In the genomic region with DNA sequence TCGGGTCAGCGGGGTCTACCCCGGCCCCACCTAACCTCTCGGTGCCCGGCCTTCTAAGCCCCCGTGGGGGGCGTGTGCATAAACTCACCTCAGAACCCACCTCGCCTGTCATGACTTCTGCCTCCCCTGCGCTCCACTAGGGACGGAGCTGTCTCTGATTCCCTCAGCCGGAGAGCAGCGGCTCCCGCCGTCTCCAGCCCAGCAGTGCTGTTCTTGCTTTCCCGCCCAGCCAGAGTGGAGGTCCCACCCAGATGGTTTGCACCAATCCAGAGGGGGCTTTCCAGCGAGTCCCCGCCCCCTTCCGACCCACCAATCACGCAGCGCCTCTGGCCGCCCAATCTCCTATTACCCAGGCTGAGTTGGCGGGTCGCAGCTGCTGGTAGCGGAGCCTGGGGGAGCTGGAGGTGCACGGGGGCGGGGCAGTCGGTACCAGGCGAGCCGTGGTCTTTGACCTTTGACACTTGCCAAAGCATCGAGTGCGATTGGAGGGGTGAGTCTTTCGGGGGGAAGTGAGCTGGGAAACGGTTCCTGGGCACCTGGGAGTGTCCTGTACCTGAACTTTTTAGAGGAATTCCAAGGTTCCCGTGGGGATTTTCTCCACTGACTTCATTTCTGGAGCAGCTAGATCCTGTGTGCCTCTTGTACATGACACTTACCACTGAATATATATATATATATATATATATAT, we compare ENCODE assay signal across 1 cellular context.
TF ChIP-seq lines count a peak whose summit lies in the region.

A gene (minus strand): TSS at position 220 of the 688 bp plus-strand sequence. CDS start 108 bp downstream, at position 112.

TF ChIP-seq in HepG2, 621 proteins besides CTCF, POLR2A, EP300 and RAD21 (continued from another document and continues in another):
- TF ChIP-seq, protein P1, sequence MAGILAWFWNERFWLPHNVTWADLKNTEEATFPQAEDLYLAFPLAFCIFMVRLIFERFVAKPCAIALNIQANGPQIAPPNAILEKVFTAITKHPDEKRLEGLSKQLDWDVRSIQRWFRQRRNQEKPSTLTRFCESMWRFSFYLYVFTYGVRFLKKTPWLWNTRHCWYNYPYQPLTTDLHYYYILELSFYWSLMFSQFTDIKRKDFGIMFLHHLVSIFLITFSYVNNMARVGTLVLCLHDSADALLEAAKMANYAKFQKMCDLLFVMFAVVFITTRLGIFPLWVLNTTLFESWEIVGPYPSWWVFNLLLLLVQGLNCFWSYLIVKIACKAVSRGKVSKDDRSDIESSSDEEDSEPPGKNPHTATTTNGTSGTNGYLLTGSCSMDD (CRISPR knock-in tag; IDR thresholded peaks at IDR 0.05): no peak
- TF ChIP-seq PHB2 (IDR thresholded peaks at IDR 0.05; ENCODE audit: partially characterized antibody): no peak
- TF ChIP-seq, protein P2, sequence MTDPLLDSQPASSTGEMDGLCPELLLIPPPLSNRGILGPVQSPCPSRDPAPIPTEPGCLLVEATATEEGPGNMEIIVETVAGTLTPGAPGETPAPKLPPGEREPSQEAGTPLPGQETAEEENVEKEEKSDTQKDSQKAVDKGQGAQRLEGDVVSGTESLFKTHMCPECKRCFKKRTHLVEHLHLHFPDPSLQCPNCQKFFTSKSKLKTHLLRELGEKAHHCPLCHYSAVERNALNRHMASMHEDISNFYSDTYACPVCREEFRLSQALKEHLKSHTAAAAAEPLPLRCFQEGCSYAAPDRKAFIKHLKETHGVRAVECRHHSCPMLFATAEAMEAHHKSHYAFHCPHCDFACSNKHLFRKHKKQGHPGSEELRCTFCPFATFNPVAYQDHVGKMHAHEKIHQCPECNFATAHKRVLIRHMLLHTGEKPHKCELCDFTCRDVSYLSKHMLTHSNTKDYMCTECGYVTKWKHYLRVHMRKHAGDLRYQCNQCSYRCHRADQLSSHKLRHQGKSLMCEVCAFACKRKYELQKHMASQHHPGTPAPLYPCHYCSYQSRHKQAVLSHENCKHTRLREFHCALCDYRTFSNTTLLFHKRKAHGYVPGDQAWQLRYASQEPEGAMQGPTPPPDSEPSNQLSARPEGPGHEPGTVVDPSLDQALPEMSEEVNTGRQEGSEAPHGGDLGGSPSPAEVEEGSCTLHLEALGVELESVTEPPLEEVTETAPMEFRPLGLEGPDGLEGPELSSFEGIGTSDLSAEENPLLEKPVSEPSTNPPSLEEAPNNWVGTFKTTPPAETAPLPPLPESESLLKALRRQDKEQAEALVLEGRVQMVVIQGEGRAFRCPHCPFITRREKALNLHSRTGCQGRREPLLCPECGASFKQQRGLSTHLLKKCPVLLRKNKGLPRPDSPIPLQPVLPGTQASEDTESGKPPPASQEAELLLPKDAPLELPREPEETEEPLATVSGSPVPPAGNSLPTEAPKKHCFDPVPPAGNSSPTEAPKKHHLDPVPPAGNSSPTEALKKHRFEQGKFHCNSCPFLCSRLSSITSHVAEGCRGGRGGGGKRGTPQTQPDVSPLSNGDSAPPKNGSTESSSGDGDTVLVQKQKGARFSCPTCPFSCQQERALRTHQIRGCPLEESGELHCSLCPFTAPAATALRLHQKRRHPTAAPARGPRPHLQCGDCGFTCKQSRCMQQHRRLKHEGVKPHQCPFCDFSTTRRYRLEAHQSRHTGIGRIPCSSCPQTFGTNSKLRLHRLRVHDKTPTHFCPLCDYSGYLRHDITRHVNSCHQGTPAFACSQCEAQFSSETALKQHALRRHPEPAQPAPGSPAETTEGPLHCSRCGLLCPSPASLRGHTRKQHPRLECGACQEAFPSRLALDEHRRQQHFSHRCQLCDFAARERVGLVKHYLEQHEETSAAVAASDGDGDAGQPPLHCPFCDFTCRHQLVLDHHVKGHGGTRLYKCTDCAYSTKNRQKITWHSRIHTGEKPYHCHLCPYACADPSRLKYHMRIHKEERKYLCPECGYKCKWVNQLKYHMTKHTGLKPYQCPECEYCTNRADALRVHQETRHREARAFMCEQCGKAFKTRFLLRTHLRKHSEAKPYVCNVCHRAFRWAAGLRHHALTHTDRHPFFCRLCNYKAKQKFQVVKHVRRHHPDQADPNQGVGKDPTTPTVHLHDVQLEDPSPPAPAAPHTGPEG (CRISPR knock-in tag; IDR thresholded peaks at IDR 0.05): no peak
- TF ChIP-seq XRCC5 (optimal IDR thresholded peaks at IDR 0.05; ENCODE audit: low read length): peak; percentile 41
- no peak for TF ChIP-seq TCF12 (IDR thresholded peaks at IDR 0.05)
- 0 out of 2 replicates have a peak, but pooled peaks have one; percentile 19 for TF ChIP-seq TCF12 (CRISPR knock-in tag; IDR thresholded peaks at IDR 0.05)
- TF ChIP-seq ZNF143 (CRISPR knock-in tag; IDR thresholded peaks at IDR 0.05): no peak
- TF ChIP-seq, protein P3, sequence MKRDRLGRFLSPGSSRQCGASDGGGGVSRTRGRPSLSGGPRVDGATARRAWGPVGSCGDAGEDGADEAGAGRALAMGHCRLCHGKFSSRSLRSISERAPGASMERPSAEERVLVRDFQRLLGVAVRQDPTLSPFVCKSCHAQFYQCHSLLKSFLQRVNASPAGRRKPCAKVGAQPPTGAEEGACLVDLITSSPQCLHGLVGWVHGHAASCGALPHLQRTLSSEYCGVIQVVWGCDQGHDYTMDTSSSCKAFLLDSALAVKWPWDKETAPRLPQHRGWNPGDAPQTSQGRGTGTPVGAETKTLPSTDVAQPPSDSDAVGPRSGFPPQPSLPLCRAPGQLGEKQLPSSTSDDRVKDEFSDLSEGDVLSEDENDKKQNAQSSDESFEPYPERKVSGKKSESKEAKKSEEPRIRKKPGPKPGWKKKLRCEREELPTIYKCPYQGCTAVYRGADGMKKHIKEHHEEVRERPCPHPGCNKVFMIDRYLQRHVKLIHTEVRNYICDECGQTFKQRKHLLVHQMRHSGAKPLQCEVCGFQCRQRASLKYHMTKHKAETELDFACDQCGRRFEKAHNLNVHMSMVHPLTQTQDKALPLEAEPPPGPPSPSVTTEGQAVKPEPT (CRISPR knock-in tag; IDR thresholded peaks at IDR 0.05; ENCODE audit: low read depth): no peak
- peak; percentile 20; the same call in 1 of the 2 replicates for TF ChIP-seq YEATS2 (CRISPR knock-in tag; IDR thresholded peaks at IDR 0.05; ENCODE audit: borderline replicate concordance)
- TF ChIP-seq RXRB (CRISPR knock-in tag; IDR thresholded peaks at IDR 0.05; ENCODE audit: borderline replicate concordance): no peak
- TF ChIP-seq TAF15 (IDR thresholded peaks at IDR 0.05; ENCODE audit: low read depth, low read length, poor library complexity, severe bottlenecking): no peak
- no peak for TF ChIP-seq ASH2L (IDR thresholded peaks at IDR 0.05; ENCODE audit: insufficient read length, low read depth, low read length)
- TF ChIP-seq KDM3A (CRISPR knock-in tag; IDR thresholded peaks at IDR 0.05; ENCODE audit: low read depth): no peak
- TF ChIP-seq ZNF33B (CRISPR knock-in tag; IDR thresholded peaks at IDR 0.05): no peak; the same call in 1 of the 2 replicates
- TF ChIP-seq ZNF451 (CRISPR knock-in tag; IDR thresholded peaks at IDR 0.05): no peak
- peak; percentile 81; the same call in 1 of the 2 replicates for TF ChIP-seq ZNF878 (CRISPR knock-in tag; IDR thresholded peaks at IDR 0.05)
- TF ChIP-seq, protein P4, sequence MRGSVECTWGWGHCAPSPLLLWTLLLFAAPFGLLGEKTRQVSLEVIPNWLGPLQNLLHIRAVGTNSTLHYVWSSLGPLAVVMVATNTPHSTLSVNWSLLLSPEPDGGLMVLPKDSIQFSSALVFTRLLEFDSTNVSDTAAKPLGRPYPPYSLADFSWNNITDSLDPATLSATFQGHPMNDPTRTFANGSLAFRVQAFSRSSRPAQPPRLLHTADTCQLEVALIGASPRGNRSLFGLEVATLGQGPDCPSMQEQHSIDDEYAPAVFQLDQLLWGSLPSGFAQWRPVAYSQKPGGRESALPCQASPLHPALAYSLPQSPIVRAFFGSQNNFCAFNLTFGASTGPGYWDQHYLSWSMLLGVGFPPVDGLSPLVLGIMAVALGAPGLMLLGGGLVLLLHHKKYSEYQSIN (CRISPR knock-in tag; IDR thresholded peaks at IDR 0.05; ENCODE audit: borderline replicate concordance): no peak
- no peak for TF ChIP-seq ZNF563 (CRISPR knock-in tag; IDR thresholded peaks at IDR 0.05)
- TF ChIP-seq SRSF9 (IDR thresholded peaks at IDR 0.05; ENCODE audit: borderline replicate concordance, insufficient read depth, low read depth, low read length, poor library complexity, severe bottlenecking): no peak
- TF ChIP-seq, protein P5, sequence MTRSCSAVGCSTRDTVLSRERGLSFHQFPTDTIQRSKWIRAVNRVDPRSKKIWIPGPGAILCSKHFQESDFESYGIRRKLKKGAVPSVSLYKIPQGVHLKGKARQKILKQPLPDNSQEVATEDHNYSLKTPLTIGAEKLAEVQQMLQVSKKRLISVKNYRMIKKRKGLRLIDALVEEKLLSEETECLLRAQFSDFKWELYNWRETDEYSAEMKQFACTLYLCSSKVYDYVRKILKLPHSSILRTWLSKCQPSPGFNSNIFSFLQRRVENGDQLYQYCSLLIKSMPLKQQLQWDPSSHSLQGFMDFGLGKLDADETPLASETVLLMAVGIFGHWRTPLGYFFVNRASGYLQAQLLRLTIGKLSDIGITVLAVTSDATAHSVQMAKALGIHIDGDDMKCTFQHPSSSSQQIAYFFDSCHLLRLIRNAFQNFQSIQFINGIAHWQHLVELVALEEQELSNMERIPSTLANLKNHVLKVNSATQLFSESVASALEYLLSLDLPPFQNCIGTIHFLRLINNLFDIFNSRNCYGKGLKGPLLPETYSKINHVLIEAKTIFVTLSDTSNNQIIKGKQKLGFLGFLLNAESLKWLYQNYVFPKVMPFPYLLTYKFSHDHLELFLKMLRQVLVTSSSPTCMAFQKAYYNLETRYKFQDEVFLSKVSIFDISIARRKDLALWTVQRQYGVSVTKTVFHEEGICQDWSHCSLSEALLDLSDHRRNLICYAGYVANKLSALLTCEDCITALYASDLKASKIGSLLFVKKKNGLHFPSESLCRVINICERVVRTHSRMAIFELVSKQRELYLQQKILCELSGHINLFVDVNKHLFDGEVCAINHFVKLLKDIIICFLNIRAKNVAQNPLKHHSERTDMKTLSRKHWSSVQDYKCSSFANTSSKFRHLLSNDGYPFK (CRISPR knock-in tag; IDR thresholded peaks at IDR 0.05; ENCODE audit: borderline replicate concordance): no peak
- TF ChIP-seq, protein P6, sequence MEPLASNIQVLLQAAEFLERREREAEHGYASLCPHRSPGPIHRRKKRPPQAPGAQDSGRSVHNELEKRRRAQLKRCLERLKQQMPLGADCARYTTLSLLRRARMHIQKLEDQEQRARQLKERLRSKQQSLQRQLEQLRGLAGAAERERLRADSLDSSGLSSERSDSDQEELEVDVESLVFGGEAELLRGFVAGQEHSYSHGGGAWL (CRISPR knock-in tag; IDR thresholded peaks at IDR 0.05): 0 out of 2 replicates have a peak, but pooled peaks have one; percentile 4
- TF ChIP-seq ZSCAN21 (CRISPR knock-in tag; IDR thresholded peaks at IDR 0.05; ENCODE audit: borderline replicate concordance): no peak; the same call in 1 of the 2 replicates
- no peak for TF ChIP-seq FOSL1 (CRISPR knock-in tag; IDR thresholded peaks at IDR 0.05; ENCODE audit: borderline replicate concordance)
- TF ChIP-seq, protein P7, sequence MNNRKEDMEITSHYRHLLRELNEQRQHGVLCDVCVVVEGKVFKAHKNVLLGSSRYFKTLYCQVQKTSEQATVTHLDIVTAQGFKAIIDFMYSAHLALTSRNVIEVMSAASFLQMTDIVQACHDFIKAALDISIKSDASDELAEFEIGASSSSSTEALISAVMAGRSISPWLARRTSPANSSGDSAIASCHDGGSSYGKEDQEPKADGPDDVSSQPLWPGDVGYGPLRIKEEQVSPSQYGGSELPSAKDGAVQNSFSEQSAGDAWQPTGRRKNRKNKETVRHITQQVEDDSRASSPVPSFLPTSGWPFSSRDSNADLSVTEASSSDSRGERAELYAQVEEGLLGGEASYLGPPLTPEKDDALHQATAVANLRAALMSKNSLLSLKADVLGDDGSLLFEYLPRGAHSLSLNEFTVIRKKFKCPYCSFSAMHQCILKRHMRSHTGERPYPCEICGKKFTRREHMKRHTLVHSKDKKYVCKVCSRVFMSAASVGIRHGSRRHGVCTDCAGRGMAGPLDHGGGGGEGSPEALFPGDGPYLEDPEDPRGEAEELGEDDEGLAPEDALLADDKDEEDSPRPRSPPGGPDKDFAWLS (CRISPR knock-in tag; IDR thresholded peaks at IDR 0.05; ENCODE audit: borderline replicate concordance): no peak
- TF ChIP-seq ATM (IDR thresholded peaks at IDR 0.05; ENCODE audit: borderline replicate concordance): no peak
- no peak for TF ChIP-seq ZSCAN20 (CRISPR knock-in tag; IDR thresholded peaks at IDR 0.05; ENCODE audit: borderline replicate concordance)
- TF ChIP-seq MATR3 (CRISPR knock-in tag; IDR thresholded peaks at IDR 0.05): no peak
- no peak for TF ChIP-seq FOSL2 (CRISPR knock-in tag; IDR thresholded peaks at IDR 0.05)
- TF ChIP-seq REXO4 (CRISPR knock-in tag; IDR thresholded peaks at IDR 0.05; ENCODE audit: borderline replicate concordance): no peak
- TF ChIP-seq, protein P8, sequence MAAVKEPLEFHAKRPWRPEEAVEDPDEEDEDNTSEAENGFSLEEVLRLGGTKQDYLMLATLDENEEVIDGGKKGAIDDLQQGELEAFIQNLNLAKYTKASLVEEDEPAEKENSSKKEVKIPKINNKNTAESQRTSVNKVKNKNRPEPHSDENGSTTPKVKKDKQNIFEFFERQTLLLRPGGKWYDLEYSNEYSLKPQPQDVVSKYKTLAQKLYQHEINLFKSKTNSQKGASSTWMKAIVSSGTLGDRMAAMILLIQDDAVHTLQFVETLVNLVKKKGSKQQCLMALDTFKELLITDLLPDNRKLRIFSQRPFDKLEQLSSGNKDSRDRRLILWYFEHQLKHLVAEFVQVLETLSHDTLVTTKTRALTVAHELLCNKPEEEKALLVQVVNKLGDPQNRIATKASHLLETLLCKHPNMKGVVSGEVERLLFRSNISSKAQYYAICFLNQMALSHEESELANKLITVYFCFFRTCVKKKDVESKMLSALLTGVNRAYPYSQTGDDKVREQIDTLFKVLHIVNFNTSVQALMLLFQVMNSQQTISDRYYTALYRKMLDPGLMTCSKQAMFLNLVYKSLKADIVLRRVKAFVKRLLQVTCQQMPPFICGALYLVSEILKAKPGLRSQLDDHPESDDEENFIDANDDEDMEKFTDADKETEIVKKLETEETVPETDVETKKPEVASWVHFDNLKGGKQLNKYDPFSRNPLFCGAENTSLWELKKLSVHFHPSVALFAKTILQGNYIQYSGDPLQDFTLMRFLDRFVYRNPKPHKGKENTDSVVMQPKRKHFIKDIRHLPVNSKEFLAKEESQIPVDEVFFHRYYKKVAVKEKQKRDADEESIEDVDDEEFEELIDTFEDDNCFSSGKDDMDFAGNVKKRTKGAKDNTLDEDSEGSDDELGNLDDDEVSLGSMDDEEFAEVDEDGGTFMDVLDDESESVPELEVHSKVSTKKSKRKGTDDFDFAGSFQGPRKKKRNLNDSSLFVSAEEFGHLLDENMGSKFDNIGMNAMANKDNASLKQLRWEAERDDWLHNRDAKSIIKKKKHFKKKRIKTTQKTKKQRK (IDR thresholded peaks at IDR 0.05; ENCODE audit: low read length): no peak
- TF ChIP-seq, protein P9, sequence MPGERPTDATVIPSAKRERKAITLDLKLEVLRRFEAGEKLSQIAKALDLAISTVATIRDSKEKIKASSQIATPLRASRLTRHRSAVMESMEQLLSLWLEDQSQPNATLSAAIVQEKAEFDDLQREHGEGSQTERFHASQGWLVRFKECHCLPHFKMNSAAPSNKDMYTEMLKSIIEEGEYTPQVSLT (CRISPR knock-in tag; IDR thresholded peaks at IDR 0.05; ENCODE audit: borderline replicate concordance, low read depth): no peak
- no peak; the same call in 1 of the 2 replicates for TF ChIP-seq CAMTA2 (CRISPR knock-in tag; IDR thresholded peaks at IDR 0.05; ENCODE audit: borderline replicate concordance)
- TF ChIP-seq RBM22 (optimal IDR thresholded peaks at IDR 0.05; ENCODE audit: low read length): no peak
- no peak for TF ChIP-seq XBP1 (CRISPR knock-in tag; IDR thresholded peaks at IDR 0.05)
- TF ChIP-seq ZFP36 (IDR thresholded peaks at IDR 0.05; ENCODE audit: borderline replicate concordance, low read depth, low read length, partially characterized antibody): no peak
- TF ChIP-seq ZFP37 (CRISPR knock-in tag; IDR thresholded peaks at IDR 0.05; ENCODE audit: borderline replicate concordance): no peak
- peak; percentile 66 for TF ChIP-seq BORCS8-MEF2B (CRISPR knock-in tag; IDR thresholded peaks at IDR 0.05)
